9 cellular contexts compared by ENCODE assay signal in the genomic region with DNA sequence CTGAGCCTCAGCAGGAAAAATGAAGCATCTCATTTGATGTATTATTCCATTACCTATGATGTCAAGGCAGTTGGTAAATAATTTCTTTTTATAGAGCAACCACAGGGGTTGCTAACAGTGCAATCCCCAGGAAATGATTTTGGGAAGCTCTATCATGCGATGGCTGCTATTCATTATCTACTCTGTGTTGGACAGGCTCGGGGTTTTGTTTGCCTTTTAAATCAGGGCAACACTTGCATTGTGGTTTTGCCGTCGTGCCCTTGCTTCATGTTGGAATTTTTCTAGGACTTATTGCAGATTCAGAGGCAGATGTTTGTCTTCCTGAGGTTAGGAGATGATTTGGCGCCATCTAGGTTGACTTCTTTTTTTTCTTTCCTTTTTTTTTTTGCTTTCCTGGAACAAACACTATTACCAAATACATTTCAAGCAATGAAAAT.
A peak's percentile ranks its signal among the peaks of the same experiment; 100 is the strongest.
DNase-seq lines count a peak whose midpoint lies in the region; ATAC-seq and TF ChIP-seq lines count a peak whose summit lies in the region.
"Had no signal": no experiment of that assay in that cellular context is flagged by ENCODE, and none has a peak within 500 bp of the region (broad histone marks: within the 10 kb centered on the region; RNA-seq: fewer than 3 reads in every experiment).

No MANE protein-coding gene starts in this region.

- H3K27me3 ChIP-seq in lung (ENCODE audit: control insufficient read depth, insufficient read depth) = no peaks in the 10 kb centered on the region
- H3K27me3 ChIP-seq: gastroesophageal sphincter had no signal

- H3K4me1 Mint-ChIP-seq in CD14-positive monocyte = peaks cover 14% of the 10 kb centered on the region
- H3K4me1 Mint-ChIP-seq in T-helper 2 cell treated with Interferon-gamma antibody and Interleukin-4, amounts not matched to agents 5 μg/mL and 100 μg/mL, for 36 hours (ENCODE audit: low read depth) = no peaks in the 10 kb centered on the region

- peaks cover 0 to 3% (median 2%) of the 10 kb centered on the region in 3 donors for H3K27me3 Mint-ChIP-seq in CD14-positive monocyte (ENCODE audit: low read depth in 3 of 3)
- H3K27me3 Mint-ChIP-seq in T-helper 2 cell treated with Interferon-gamma antibody and Interleukin-4, amounts not matched to agents 5 μg/mL and 100 μg/mL, for 36 hours (ENCODE audit: low read depth) = peaks cover 3% of the 10 kb centered on the region

- no peak overlapping the region for H3K27ac ChIP-seq in lung (ENCODE audit: low read depth in 1 of 2, low read length in 1 of 2)

- 2 to 7% methylated on average over 5 of the region's 5 CpGs for WGBS in lung, 2 donors

- intact Hi-C loops in CD14-positive monocyte (cut with micrococcal nuclease) = no loop called here

- no peaks in the 10 kb centered on the region for H3K36me3 ChIP-seq in lung (ENCODE audit: control insufficient read depth in 2 of 2, insufficient read depth in 2 of 2, low read length in 2 of 2)
- H3K36me3 ChIP-seq: gastroesophageal sphincter had no signal

- peak overlapping the region in 2 of 7 donors; percentile 5 to 77 for H3K27ac Mint-ChIP-seq in CD14-positive monocyte
- H3K27ac Mint-ChIP-seq in T-helper 2 cell treated with Interferon-gamma antibody and Interleukin-4, amounts not matched to agents 5 μg/mL and 100 μg/mL, for 36 hours = no peak overlapping the region

- DNase-seq in CD14-positive monocyte (ENCODE audit: low spot score) (no peak), KBM-7 (peak; percentile 66), amniotic stem cell (lab: John Stamatoyannopoulos, UW) (peak; percentile 50), lung (ENCODE audit: low spot score) (no peak), iPS-NIHi11 (ENCODE audit: low spot score) (no peak)
- DNase-seq in T-helper 2 cell treated with Interferon-gamma antibody and Interleukin-4, amounts not matched to agents 5 μg/mL and 100 μg/mL, for 36 hours (ENCODE audit: low spot score) = no peak
- DNase-seq in activated T-cell treated with anti-CD3 and anti-CD28 coated beads, Interleukin-2, amount 50 U/mL, for 48 hours = no peak

- TF ChIP-seq CTCF in CD14-positive monocyte (IDR thresholded peaks at IDR 0.05) = no peak
- TF ChIP-seq CTCF in lung (IDR thresholded peaks at IDR 0.05; ENCODE audit: control extremely low read depth, extremely low read depth) = no peak

- H3K4me1 ChIP-seq in lung (ENCODE audit: control insufficient read depth in 2 of 2, insufficient read depth in 2 of 2, low read length in 2 of 2) = peaks cover 0 to 2% of the 10 kb centered on the region in 2 donors

- H3K9me3 Mint-ChIP-seq in CD14-positive monocyte = no peaks in the 10 kb centered on the region
- H3K9me3 Mint-ChIP-seq in T-helper 2 cell treated with Interferon-gamma antibody and Interleukin-4, amounts not matched to agents 5 μg/mL and 100 μg/mL, for 36 hours = no peaks in the 10 kb centered on the region

- ATAC-seq in lung (ENCODE audit: insufficient read depth, low FRiP score) = peak; percentile 59
- ATAC-seq in HG03097 (IDR thresholded peaks at IDR 0.05; ENCODE audit: low FRiP score, unreplicated experiment) = no peak

- in situ Hi-C loops in KBM-7 (cut with MboI; ENCODE audit: low pct_unique_long_range_greater_than_20kb, low sequenced_read_pairs) = no loop called here

- no peaks in the 10 kb centered on the region for H3K36me3 Mint-ChIP-seq in CD14-positive monocyte
- no peaks in the 10 kb centered on the region for H3K36me3 Mint-ChIP-seq in T-helper 2 cell treated with Interferon-gamma antibody and Interleukin-4, amounts not matched to agents 5 μg/mL and 100 μg/mL, for 36 hours (ENCODE audit: low read depth)

- H3K4me3 ChIP-seq in lung = no peak overlapping the region
- H3K4me3 ChIP-seq: gastroesophageal sphincter had no signal

- no peaks in the 10 kb centered on the region for H3K9me3 ChIP-seq in lung (ENCODE audit: control insufficient read depth in 2 of 2, insufficient read depth in 1 of 2, low read length in 1 of 2)
- H3K9me3 ChIP-seq: gastroesophageal sphincter had no signal

- peak overlapping the region; percentile 68 to 88 for H3K4me3 Mint-ChIP-seq in CD14-positive monocyte
- no peak overlapping the region for H3K4me3 Mint-ChIP-seq in T-helper 2 cell treated with Interferon-gamma antibody and Interleukin-4, amounts not matched to agents 5 μg/mL and 100 μg/mL, for 36 hours

Comparison
In these comparisons a context has a peak if more than half of its experiments do, and no peak if none do; other contexts are left out.
1. DNase-seq: peak in KBM-7 (single experiment) and amniotic stem cell (single experiment); none in CD14-positive monocyte (single experiment), lung (single experiment), iPS-NIHi11 (single experiment), T-helper 2 cell treated with Interferon-gamma antibody and Interleukin-4, amounts not matched to agents 5 μg/mL and 100 μg/mL, for 36 hours (single experiment) and activated T-cell treated with anti-CD3 and anti-CD28 coated beads, Interleukin-2, amount 50 U/mL, for 48 hours (0 of 2).